Comparison of ENCODE assay signal across 8 cellular contexts in the genomic region with DNA sequence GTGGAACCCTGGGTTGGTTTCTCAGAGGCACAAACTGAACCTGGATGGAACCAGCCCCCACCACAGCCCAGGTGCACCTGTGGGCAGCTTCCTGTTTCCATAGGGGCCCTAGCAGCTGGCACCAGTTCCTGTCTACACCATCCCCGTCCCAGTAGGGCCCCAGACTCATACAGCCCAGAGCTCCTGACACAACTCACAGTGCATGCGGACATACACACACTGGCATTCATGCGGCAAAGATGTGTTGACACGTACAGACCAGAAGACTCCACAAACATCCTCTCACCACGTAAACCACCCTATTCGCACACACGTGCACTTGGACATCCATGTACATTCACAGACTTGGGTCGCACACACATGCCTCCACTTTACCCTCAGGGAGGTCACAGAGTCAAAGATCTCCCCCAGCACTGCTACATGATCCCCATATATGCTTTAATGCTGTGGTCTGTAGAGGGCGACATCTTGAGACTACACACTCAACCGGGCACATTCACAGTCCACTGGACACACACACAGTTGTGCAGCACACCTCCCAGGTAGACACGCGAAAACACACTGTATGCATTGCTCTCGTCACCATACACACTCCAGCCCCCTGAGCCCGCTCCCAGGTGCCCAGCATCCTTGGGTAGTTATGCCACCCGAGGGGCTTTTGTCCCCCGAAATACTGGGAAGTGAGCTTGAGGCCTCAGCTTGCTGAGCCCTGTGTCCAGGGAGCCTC. TPM values are rescaled to one million over a fixed set of nuclear protein-coding genes. Genes with fewer than 3 reads are reported as not detected.
DNase-seq lines count a peak whose midpoint lies in the region; ATAC-seq and TF ChIP-seq lines count a peak whose summit lies in the region.

No MANE protein-coding gene starts in this region.

- WGBS in spleen, 5 donors = 22 to 42% (median 34%) methylated on average over 15 to 16 of the region's 16 CpGs
- WGBS in ovary, 3 donors = 83 to 85% (median 83%) methylated on average over 16 of the region's 16 CpGs

- DNase-seq in GM12864 (ENCODE audit: low read depth) (peak; percentile 78), WERI-Rb-1 (no peak), germinal center (ENCODE audit: low spot score) (peak; percentile 91), spleen (peak; percentile 91), ovary (no peak), Ammon's horn (ENCODE audit: low spot score) (no peak)

- H3K9me3 ChIP-seq in WERI-Rb-1 (ENCODE audit: severe bottlenecking) (no peaks in the 10 kb centered on the region), spleen (no peaks in the 10 kb centered on the region), ovary (no peaks in the 10 kb centered on the region)

- no peak for TF ChIP-seq POLR2A in spleen (IDR thresholded peaks at IDR 0.05)
- TF ChIP-seq POLR2A in ovary (IDR thresholded peaks at IDR 0.05) = no peak

- H3K36me3 ChIP-seq in WERI-Rb-1 (peaks cover 45% of the 10 kb centered on the region), spleen (no peaks in the 10 kb centered on the region), ovary (no peaks in the 10 kb centered on the region)

- peaks cover 86 to 100% (median 98%) of the 10 kb centered on the region in 6 donors for H3K4me1 ChIP-seq in spleen
- H3K4me1 ChIP-seq in ovary (ENCODE audit: insufficient read depth) = peaks cover 18% of the 10 kb centered on the region

- no peak for TF ChIP-seq EP300 in ovary (IDR thresholded peaks at IDR 0.05)

- no peaks in the 10 kb centered on the region for H3K27me3 ChIP-seq in WERI-Rb-1 (ENCODE audit: insufficient read depth, low read depth, severe bottlenecking)
- H3K27me3 ChIP-seq in spleen (replicated peaks in 1 of 7) = peaks cover 0 to 8% (median 0%) of the 10 kb centered on the region in 7 donors
- H3K27me3 ChIP-seq in ovary = no peaks in the 10 kb centered on the region

- intact Hi-C loops in spleen (cut with DNase I; ENCODE audit: low total_unique reads) (no loop called here), ovary (cut with DNase I) (no loop called here)

- peak overlapping the region; percentile 65 for H3K4me3 ChIP-seq in GM12864 (ENCODE audit: low read depth, low read length)
- H3K4me3 ChIP-seq in WERI-Rb-1 (ENCODE audit: low read depth, low read length) = no peak overlapping the region
- H3K4me3 ChIP-seq in spleen = peak overlapping the region in 6 of 8 donors; percentile 19 to 70 (median 43)
- no peak overlapping the region for H3K4me3 ChIP-seq in ovary

- peak; percentile 48 for ATAC-seq in GM19455 (IDR thresholded peaks at IDR 0.05; ENCODE audit: unreplicated experiment)
- ATAC-seq in HG03457 (IDR thresholded peaks at IDR 0.05; ENCODE audit: unreplicated experiment) = peak; percentile 35

- TF ChIP-seq CTCF in GM12864 (IDR thresholded peaks at IDR 0.05; ENCODE audit: low read depth, low read length, missing control alignments) (peak; percentile 57), WERI-Rb-1 (IDR thresholded peaks at IDR 0.05; ENCODE audit: low read depth, low read length) (peak; percentile 47), spleen (IDR thresholded peaks at IDR 0.05 in 8 of 11, conservative IDR thresholded peaks at IDR 0.05 in 3 of 11) (peak in 6 of 11 experiments; percentile 10 to 44 (median 18)), ovary (IDR thresholded peaks at IDR 0.05) (no peak)

- H3K27ac ChIP-seq in WERI-Rb-1 = peak overlapping the region; percentile 29; the same call in 1 of the 2 replicates
- H3K27ac ChIP-seq in spleen = peak overlapping the region; percentile 85 to 95 (median 90)
- no peak overlapping the region for H3K27ac ChIP-seq in ovary

RNA-seq across cellular contexts. Expression of a gene that starts 22.4 kb away (rescaled TPM):
- total RNA-seq in spleen (10 to 100 TPM; 57.5 to 69.5 (median 62.8) TPM), ovary (10 to 100 TPM in 2 of 7 donors, 1 to 10 TPM in 5; 4.4 to 35.7 (median 8.7) TPM)
- polyA plus RNA-seq in spleen (10 to 100 TPM; 46.4 to 69.5 (median 60.8) TPM), ovary (10 to 100 TPM in 1 of 2 donors, 1 to 10 TPM in 1; 7.0 to 28.2 TPM)

Comparison
In these comparisons a context has a peak if more than half of its experiments do, and no peak if none do; other contexts are left out.
1. DNase-seq: peak in GM12864 (single experiment), germinal center (single experiment) and spleen (single experiment); none in WERI-Rb-1 (single experiment), ovary (0 of 5) and Ammon's horn (single experiment).
2. H3K4me3 ChIP-seq: peak in GM12864 (single experiment) and spleen (6 of 8); none in WERI-Rb-1 (single experiment) and ovary (single experiment).
3. CTCF ChIP-seq: peak in GM12864 (single experiment), WERI-Rb-1 (single experiment) and spleen (6 of 11); none in ovary (0 of 3).
4. H3K27ac ChIP-seq: peak in WERI-Rb-1 (single experiment) and spleen (8 of 8); none in ovary (0 of 2).